In the genomic region with DNA sequence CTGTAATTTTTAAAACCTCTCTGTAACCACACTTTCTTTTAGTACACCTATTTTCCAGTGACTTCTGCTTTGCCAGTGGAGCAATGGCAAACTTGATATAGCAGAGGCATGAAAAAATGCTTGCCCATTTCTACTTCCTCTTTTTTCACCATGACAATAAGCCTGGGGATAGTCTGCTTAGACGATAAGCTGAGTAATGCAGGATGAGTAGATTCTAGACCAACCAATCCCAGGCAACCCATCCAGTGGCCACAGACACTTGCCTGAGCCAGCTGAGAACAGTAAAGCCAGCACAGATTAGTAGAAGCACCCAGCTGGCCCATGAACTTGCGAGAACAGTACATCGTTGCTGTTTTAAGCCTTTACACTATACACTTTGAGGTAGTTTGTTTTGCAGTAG, we compare ENCODE assay signal across 8 cellular contexts. TPM values are rescaled to one million over a fixed set of nuclear protein-coding genes. Genes with fewer than 3 reads are reported as not detected.
A peak's percentile ranks its signal among the peaks of the same experiment; 100 is the strongest.
DNase-seq lines count a peak whose midpoint lies in the region; ATAC-seq and TF ChIP-seq lines count a peak whose summit lies in the region.
"Had no signal": no experiment of that assay in that cellular context is flagged by ENCODE, and none has a peak within 500 bp of the region (broad histone marks: within the 10 kb centered on the region; RNA-seq: fewer than 3 reads in every experiment).

No MANE protein-coding gene starts in this region.

- TF ChIP-seq CTCF in PC-3 (conservative IDR thresholded peaks at IDR 0.05; ENCODE audit: low read depth, low read length) (no peak), esophagus muscularis mucosa (IDR thresholded peaks at IDR 0.05) (no peak)

- no peak overlapping the region for H3K4me3 ChIP-seq in PC-3 (ENCODE audit: low read length)
- no peak overlapping the region for H3K4me3 ChIP-seq in mesendoderm (ENCODE audit: low read length)
- H3K4me3 ChIP-seq in esophagus muscularis mucosa: no peak overlapping the region

- no peaks in the 10 kb centered on the region for H4K20me1 ChIP-seq in PC-3 (ENCODE audit: low read length)

- H3K4ac ChIP-seq in mesendoderm (ENCODE audit: low read depth, low read length): no peak overlapping the region

- H3F3A ChIP-seq in PC-3 (ENCODE audit: low read length, unreplicated experiment): no peaks in the 10 kb centered on the region

- TF ChIP-seq EP300 in esophagus muscularis mucosa (IDR thresholded peaks at IDR 0.05): no peak

- H3K23ac ChIP-seq in mesendoderm (ENCODE audit: low read length): no peak overlapping the region

- H3K18ac ChIP-seq in mesendoderm (ENCODE audit: low read length): no peak overlapping the region

- H3K36me3 ChIP-seq in PC-3 (ENCODE audit: low read depth, low read length) (no peaks in the 10 kb centered on the region), mesendoderm (ENCODE audit: control insufficient read depth, insufficient read depth, low read length) (no peaks in the 10 kb centered on the region), esophagus muscularis mucosa (no peaks in the 10 kb centered on the region)

- POLR2A ChIA-PET in PC-3 (lab: Charles Lee; ENCODE audit: unreplicated experiment): no interaction called here

- H3K27me3 ChIP-seq in PC-3 (ENCODE audit: low read length) (peaks cover 10% of the 10 kb centered on the region), mesendoderm (ENCODE audit: insufficient read depth, low read length, poor library complexity) (no peaks in the 10 kb centered on the region), esophagus muscularis mucosa (no peaks in the 10 kb centered on the region)

- H3K9ac ChIP-seq in PC-3 (ENCODE audit: low read length): no peak overlapping the region
- no peak overlapping the region for H3K9ac ChIP-seq in mesendoderm (ENCODE audit: low read length)

- no peak overlapping the region for H2BK120ac ChIP-seq in mesendoderm (ENCODE audit: low read depth, low read length)

- intact Hi-C loops in PC-3 (cut with micrococcal nuclease): no loop called here
- intact Hi-C loops in esophagus muscularis mucosa (cut with DNase I): no loop called here

- no peak overlapping the region for H3K27ac ChIP-seq in PC-3 (ENCODE audit: low read length)
- H3K27ac ChIP-seq in mesendoderm (ENCODE audit: low read depth, low read length): no peak overlapping the region
- H3K27ac ChIP-seq in esophagus muscularis mucosa (replicated peaks in 1 of 4): no peak overlapping the region

- H2AFZ ChIP-seq in PC-3 (ENCODE audit: low read length): no peak overlapping the region

- H3K4me1 ChIP-seq in PC-3 (ENCODE audit: insufficient read depth, low read length) (no peaks in the 10 kb centered on the region), mesendoderm (ENCODE audit: control insufficient read depth, low read depth, low read length) (no peaks in the 10 kb centered on the region), esophagus muscularis mucosa (no peaks in the 10 kb centered on the region)

- no CpG with 5 or more reads among the region's 3 CpGs for whole genome bisulfite sequencing in mesendoderm (ENCODE audit: extremely low coverage, insufficient coverage, low lambda C conversion rate)
- WGBS in esophagus muscularis mucosa: 73% methylated on average over 3 of the region's 3 CpGs

- no TSS peak for BruUV-seq in PC-3 (replicated peaks; lab: Mats Ljungman, UMichigan)

- no peaks in the 10 kb centered on the region for H3K9me2 ChIP-seq in PC-3 (replicated peaks; ENCODE audit: low read length)

- no peaks in the 10 kb centered on the region for H3K79me1 ChIP-seq in mesendoderm (ENCODE audit: low read length)

- no peaks in the 10 kb centered on the region for H3K9me3 ChIP-seq in PC-3 (ENCODE audit: low read length)
- H3K9me3 ChIP-seq in esophagus muscularis mucosa: no peaks in the 10 kb centered on the region

- H3K79me2 ChIP-seq in PC-3 (ENCODE audit: low read length): no peaks in the 10 kb centered on the region
- no peaks in the 10 kb centered on the region for H3K79me2 ChIP-seq in mesendoderm (ENCODE audit: control insufficient read depth, insufficient read depth, low read length)

- no peak overlapping the region for H2AK5ac ChIP-seq in mesendoderm (ENCODE audit: low read length)

- no peak overlapping the region for H3K56ac ChIP-seq in mesendoderm (ENCODE audit: low read length)

- CTCF ChIA-PET in PC-3 (lab: Charles Lee): no interaction called here

- no peak overlapping the region for H3K4me2 ChIP-seq in PC-3 (ENCODE audit: low read length)
- H3K4me2 ChIP-seq in mesendoderm (ENCODE audit: low read length): no peak overlapping the region

- no peak overlapping the region for H4K5ac ChIP-seq in mesendoderm (ENCODE audit: low read length)

- no peak for TF ChIP-seq POLR2A in esophagus muscularis mucosa (IDR thresholded peaks at IDR 0.05; ENCODE audit: low read depth)

- no peak overlapping the region for H2BK5ac ChIP-seq in mesendoderm (ENCODE audit: low read length)

- ATAC-seq in GM19328 (IDR thresholded peaks at IDR 0.05; ENCODE audit: unreplicated experiment) (peak; percentile 72), HG03045 (IDR thresholded peaks at IDR 0.05; ENCODE audit: unreplicated experiment) (peak; percentile 68), PC-3 (peak; percentile 60)

- no peak overlapping the region for H2BK15ac ChIP-seq in mesendoderm (replicated peaks; ENCODE audit: low read depth)

- DNase-seq in PC-3 (peak; percentile 38), mesendoderm (peak; percentile 40), esophagus muscularis mucosa (ENCODE audit: extremely low spot score) (no peak), NCI-H187 treated with DMSO at 0.1 percent for 48 hours (lab: John Stamatoyannopoulos, UW) (no peak)
- no peak for DNase-seq in activated naive CD4-positive, alpha-beta T cell treated with Interleukin-2 at 50 U/mL for 16 hours

- H4K8ac ChIP-seq in mesendoderm (ENCODE audit: low read depth, low read length): no peak overlapping the region

RNA-seq across cellular contexts. Expression of a gene that starts 37.5 kb away (rescaled TPM):
- total RNA-seq in PC-3 (2014; rRNA removed): not detected in 2 replicates
- not detected for polyA plus RNA-seq in mesendoderm (2013, experiment 1 of 2)
- polyA plus RNA-seq in mesendoderm (2013, experiment 2 of 2): not detected
- total RNA-seq in esophagus muscularis mucosa: not detected
- total RNA-seq: NCI-H460 had no signal

Comparison
In these comparisons a context has a peak if more than half of its experiments do, and no peak if none do; other contexts are left out.
1. DNase-seq: peak in PC-3 (single experiment) and mesendoderm (single experiment); none in esophagus muscularis mucosa (single experiment), activated naive CD4-positive, alpha-beta T cell treated with Interleukin-2 at 50 U/mL for 16 hours (single experiment) and NCI-H187 treated with DMSO at 0.1 percent for 48 hours (single experiment).
2. Peak in every context shown above with its lines, with median percentiles within 50 percentile points of each other: ATAC-seq.